Comparison of ENCODE assay signal across 8 cellular contexts in the genomic region with DNA sequence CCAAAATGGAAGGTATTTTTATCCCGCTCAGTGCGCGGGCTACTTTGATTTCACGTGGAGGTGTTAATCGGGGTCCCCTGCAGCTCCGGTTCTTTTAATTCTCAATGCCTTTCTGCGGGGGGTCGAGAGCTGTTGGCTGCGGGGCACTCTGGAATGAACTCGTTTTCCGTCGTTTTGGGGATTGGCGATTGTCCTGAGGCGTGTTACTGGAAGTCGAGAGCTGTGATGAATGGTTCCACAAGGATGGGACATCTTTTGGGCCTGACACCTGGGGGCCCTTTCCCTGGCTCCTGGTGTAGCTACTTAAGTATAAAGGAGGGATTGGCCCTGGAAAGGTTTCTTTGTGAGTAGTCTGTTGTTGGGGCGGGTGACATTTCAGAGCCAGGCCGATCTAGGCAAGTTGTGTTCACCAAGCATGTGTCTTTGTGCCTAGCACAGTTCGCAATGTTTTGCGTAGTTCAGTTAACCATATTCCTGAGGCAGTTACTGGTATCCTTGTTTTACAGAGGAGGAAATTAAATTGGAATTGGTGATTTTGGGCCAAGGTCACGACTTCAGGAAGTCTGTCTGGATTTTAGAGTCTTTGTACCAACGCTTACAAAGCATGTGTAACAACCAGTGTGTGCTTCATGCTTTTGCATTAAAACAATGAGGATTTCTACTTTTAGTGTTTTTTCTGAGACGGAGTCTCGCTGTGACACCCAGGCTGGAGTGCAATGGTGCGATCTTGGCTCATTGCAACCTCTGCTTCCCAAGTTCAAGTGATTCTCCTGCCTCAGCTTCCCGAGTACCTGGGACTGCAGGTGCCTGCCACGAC. TPM values are rescaled to one million over a fixed set of nuclear protein-coding genes. Genes with fewer than 3 reads are reported as not detected.
A peak's percentile ranks its signal among the peaks of the same experiment; 100 is the strongest.
DNase-seq lines count a peak whose midpoint lies in the region; ATAC-seq and TF ChIP-seq lines count a peak whose summit lies in the region.

No MANE protein-coding gene starts in this region.

- no peaks in the 10 kb centered on the region for H3K9me3 Mint-ChIP-seq in activated naive CD4-positive, alpha-beta T cell treated with anti-CD3 and anti-CD28 coated beads, Interleukin-2, amount 10 ng/mL, durations not matched to agents 7 days and 5 days
- peaks cover 2% of the 10 kb centered on the region for H3K9me3 Mint-ChIP-seq in activated naive CD8-positive, alpha-beta T cell treated with anti-CD3 and anti-CD28 coated beads for 36 hours
- H3K9me3 Mint-ChIP-seq in type B pancreatic cell: no peaks in the 10 kb centered on the region

- H3K9me3 ChIP-seq in left lung: no peaks in the 10 kb centered on the region

- ATAC-seq in left lung (no peak), HG02870 (IDR thresholded peaks at IDR 0.05; ENCODE audit: unreplicated experiment) (no peak), HG03135 (IDR thresholded peaks at IDR 0.05; ENCODE audit: unreplicated experiment) (no peak)

- H3K27me3 Mint-ChIP-seq in activated naive CD4-positive, alpha-beta T cell treated with anti-CD3 and anti-CD28 coated beads, Interleukin-2, amount 10 ng/mL, durations not matched to agents 7 days and 5 days: peaks cover 8% of the 10 kb centered on the region
- peaks cover 31% of the 10 kb centered on the region for H3K27me3 Mint-ChIP-seq in activated naive CD8-positive, alpha-beta T cell treated with anti-CD3 and anti-CD28 coated beads for 36 hours
- H3K27me3 Mint-ChIP-seq in type B pancreatic cell: peaks cover 3% of the 10 kb centered on the region

- peak overlapping the region; percentile 93 to 96 for H3K4me3 ChIP-seq in left lung

- TF ChIP-seq CTCF in left lung (IDR thresholded peaks at IDR 0.05): no peak
- TF ChIP-seq CTCF in type B pancreatic cell (conservative IDR thresholded peaks at IDR 0.05): no peak

- no peak for DNase-seq in activated naive CD4-positive, alpha-beta T cell treated with anti-CD3 and anti-CD28 coated beads, Interleukin-2, amount 10 ng/mL, durations not matched to agents 7 days and 5 days
- no peak for DNase-seq in activated naive CD4-positive, alpha-beta T cell treated with Interleukin-2 at 50 U/mL for 16 hours
- no peak for DNase-seq in activated naive CD8-positive, alpha-beta T cell treated with anti-CD3 and anti-CD28 coated beads for 36 hours
- DNase-seq in left lung: no peak
- no peak for DNase-seq in type B pancreatic cell (ENCODE audit: extremely low spot score, unreplicated experiment)
- no peak for DNase-seq in NCI-H187 (lab: John Stamatoyannopoulos, UW)

- H3K36me3 ChIP-seq in left lung: peaks cover 0 to 50% of the 10 kb centered on the region in 2 donors

- no peaks in the 10 kb centered on the region for H3K27me3 ChIP-seq in left lung

- H3K4me3 Mint-ChIP-seq in activated naive CD4-positive, alpha-beta T cell treated with anti-CD3 and anti-CD28 coated beads, Interleukin-2, amount 10 ng/mL, durations not matched to agents 7 days and 5 days: peak overlapping the region; percentile 100
- H3K4me3 Mint-ChIP-seq in activated naive CD8-positive, alpha-beta T cell treated with anti-CD3 and anti-CD28 coated beads for 36 hours: peak overlapping the region; percentile 93
- H3K4me3 Mint-ChIP-seq in type B pancreatic cell: peak overlapping the region; percentile 98

- peaks cover 19 to 40% of the 10 kb centered on the region in 2 donors for H3K4me1 ChIP-seq in left lung

- H3K27ac ChIP-seq in left lung: peak overlapping the region; percentile 79 to 93

- CTCF ChIA-PET in activated naive CD4-positive, alpha-beta T cell treated with anti-CD3 and anti-CD28 coated beads, Interleukin-2, amount 10 ng/mL, durations not matched to agents 7 days and 5 days (lab: Charles Lee): interaction anchor here (0.8 to 2.2 kb wide), 2 partner anchors 12 to 15 kb away, joined by 4 to 9 read pairs; a partner anchor contains a TSS

- H3K4me1 Mint-ChIP-seq in activated naive CD4-positive, alpha-beta T cell treated with anti-CD3 and anti-CD28 coated beads, Interleukin-2, amount 10 ng/mL, durations not matched to agents 7 days and 5 days: peaks cover 60% of the 10 kb centered on the region
- H3K4me1 Mint-ChIP-seq in activated naive CD8-positive, alpha-beta T cell treated with anti-CD3 and anti-CD28 coated beads for 36 hours: peaks cover 44% of the 10 kb centered on the region
- H3K4me1 Mint-ChIP-seq in type B pancreatic cell (ENCODE audit: unreplicated experiment): peaks cover 11% of the 10 kb centered on the region

- peak overlapping the region; percentile 97 for H3K27ac Mint-ChIP-seq in activated naive CD4-positive, alpha-beta T cell treated with anti-CD3 and anti-CD28 coated beads, Interleukin-2, amount 10 ng/mL, durations not matched to agents 7 days and 5 days
- H3K27ac Mint-ChIP-seq in activated naive CD8-positive, alpha-beta T cell treated with anti-CD3 and anti-CD28 coated beads for 36 hours: peak overlapping the region; percentile 97
- peak overlapping the region; percentile 92 for H3K27ac Mint-ChIP-seq in type B pancreatic cell

- intact Hi-C loops in left lung (cut with DNase I): no loop called here

- peaks cover 79% of the 10 kb centered on the region for H3K36me3 Mint-ChIP-seq in activated naive CD4-positive, alpha-beta T cell treated with anti-CD3 and anti-CD28 coated beads, Interleukin-2, amount 10 ng/mL, durations not matched to agents 7 days and 5 days
- H3K36me3 Mint-ChIP-seq in activated naive CD8-positive, alpha-beta T cell treated with anti-CD3 and anti-CD28 coated beads for 36 hours: peaks cover 72% of the 10 kb centered on the region
- H3K36me3 Mint-ChIP-seq in type B pancreatic cell: peaks cover 43% of the 10 kb centered on the region

RNA-seq across cellular contexts. Expression of a gene that starts 0.8 kb away (rescaled TPM):
- 1,000 to 10,000 TPM; 3,663 to 3,691 TPM for total RNA-seq in activated naive CD8-positive, alpha-beta T cell treated with anti-CD3 and anti-CD28 coated beads for 36 hours
- 1,000 to 10,000 TPM; 1,924 to 2,053 TPM for total RNA-seq in left lung
- total RNA-seq in type B pancreatic cell (ENCODE audit: low replicate concordance): 3,274 and 3,593 TPM in 2 replicates

RNA-seq across cellular contexts. Expression of a gene that starts 8.0 kb away (rescaled TPM):
- total RNA-seq in activated naive CD8-positive, alpha-beta T cell treated with anti-CD3 and anti-CD28 coated beads for 36 hours: 1,000 to 10,000 TPM; 2,825 to 2,867 TPM
- 1,000 to 10,000 TPM; 1,463 to 1,657 TPM for total RNA-seq in left lung
- 2,401 and 2,461 TPM in 2 replicates for total RNA-seq in type B pancreatic cell (ENCODE audit: low replicate concordance)

RNA-seq across cellular contexts. Expression of a gene that starts 14.2 kb away (rescaled TPM):
- 10 to 100 TPM; 61.0 to 63.5 TPM for total RNA-seq in activated naive CD8-positive, alpha-beta T cell treated with anti-CD3 and anti-CD28 coated beads for 36 hours
- 10 to 100 TPM in 1 of 2 donors, 1 to 10 TPM in 1; 6.8 to 10.1 TPM for total RNA-seq in left lung
- 1.9 and 2.0 TPM in 2 replicates for total RNA-seq in type B pancreatic cell (ENCODE audit: low replicate concordance)

RNA-seq across cellular contexts. Expression of a gene that starts 24.2 kb away (rescaled TPM):
- 10 to 100 TPM; 11.5 to 12.2 TPM for total RNA-seq in activated naive CD8-positive, alpha-beta T cell treated with anti-CD3 and anti-CD28 coated beads for 36 hours
- total RNA-seq in left lung: 100 to 1,000 TPM; 283 to 288 TPM
- total RNA-seq in type B pancreatic cell (ENCODE audit: low replicate concordance): 102 and 106 TPM in 2 replicates

RNA-seq across cellular contexts. Expression of a gene that starts 35.2 kb away (rescaled TPM):
- total RNA-seq in activated naive CD8-positive, alpha-beta T cell treated with anti-CD3 and anti-CD28 coated beads for 36 hours: 10 to 100 TPM; 34.4 to 42.0 TPM
- total RNA-seq in left lung (10 to 100 TPM; 29.3 to 54.2 TPM), type B pancreatic cell (ENCODE audit: low replicate concordance) (22.7 and 33.7 TPM in 2 replicates)

Comparison
In these comparisons a context has a peak if more than half of its experiments do, and no peak if none do; other contexts are left out.
1. RNA of a gene that starts 14.2 kb away (total RNA-seq): 61.0 to 63.5 TPM in activated naive CD8-positive, alpha-beta T cell treated with anti-CD3 and anti-CD28 coated beads for 36 hours; 6.8 to 10.1 TPM in left lung and 1.9 to 2.0 TPM in type B pancreatic cell; every median in the first group is over 4 times any median in the second.
2. Peak in every context shown above with its lines, with median percentiles within 50 percentile points of each other: H3K27ac Mint-ChIP-seq and H3K4me3 Mint-ChIP-seq.